ENCODE assay signal across 8 cellular contexts in the genomic region with DNA sequence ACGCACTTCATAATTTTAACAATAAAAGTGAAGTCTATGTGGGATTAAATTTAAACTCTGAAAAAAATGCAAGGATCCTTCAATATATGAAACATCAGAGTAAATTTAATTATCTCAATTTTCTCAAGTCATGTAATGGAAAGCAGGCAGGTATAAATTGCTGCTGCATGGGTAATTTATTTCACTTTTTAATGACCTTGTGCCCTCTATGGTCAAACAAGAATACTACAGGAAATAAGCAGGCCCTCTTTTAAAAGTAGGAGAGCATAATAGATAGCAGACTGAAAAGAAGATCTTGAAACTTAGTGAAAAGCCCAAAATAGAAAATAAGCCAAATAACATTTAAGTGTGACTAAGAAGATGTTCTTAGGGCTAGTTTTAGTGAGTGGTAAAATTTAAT. TPM values are rescaled to one million over a fixed set of nuclear protein-coding genes. Genes with fewer than 3 reads are reported as not detected.
DNase-seq lines count a peak whose midpoint lies in the region; ATAC-seq and TF ChIP-seq lines count a peak whose summit lies in the region.

No MANE protein-coding gene starts in this region.

- H3K27ac ChIP-seq in OCI-LY1 (ENCODE audit: low read depth, low read length, poor library complexity, severe bottlenecking), result no peak overlapping the region

- H3K9me2 ChIP-seq in OCI-LY1 (ENCODE audit: low read depth, low read length), result no peaks in the 10 kb centered on the region

- H3K36me3 Mint-ChIP-seq in activated naive CD4-positive, alpha-beta T cell treated with anti-CD3 and anti-CD28 coated beads for 36 hours (ENCODE audit: low read depth), result peaks cover 3% of the 10 kb centered on the region

- H3K4me1 ChIP-seq in OCI-LY1 (ENCODE audit: insufficient read depth, low read length, severe bottlenecking), result no peaks in the 10 kb centered on the region

- H2AFZ ChIP-seq in OCI-LY1 (ENCODE audit: low read length), result no peak overlapping the region

- H3K27ac Mint-ChIP-seq in activated naive CD4-positive, alpha-beta T cell treated with anti-CD3 and anti-CD28 coated beads for 36 hours, result no peak overlapping the region

- DNase-seq in AML-193 (lab: John Stamatoyannopoulos, UW), result peak; percentile 48 to 58
- DNase-seq in germinal center (ENCODE audit: low spot score), result peak; percentile 56
- no peak for DNase-seq in stimulated activated CD4-positive, alpha-beta T cell treated with anti-CD3 and anti-CD28 coated beads, Interleukin-1b, Interleukin-23, amount 100 ng/mL, for 48 hours
- no peak for DNase-seq in mesenteric fat pad (ENCODE audit: low spot score)
- no peak for DNase-seq in activated naive CD4-positive, alpha-beta T cell treated with anti-CD3 and anti-CD28 coated beads for 36 hours

- H3K9me3 Mint-ChIP-seq in activated naive CD4-positive, alpha-beta T cell treated with anti-CD3 and anti-CD28 coated beads for 36 hours, result no peaks in the 10 kb centered on the region

- no peaks in the 10 kb centered on the region for H3K36me3 ChIP-seq in OCI-LY1 (ENCODE audit: insufficient read depth, low read length)

- no peaks in the 10 kb centered on the region for H3K27me3 Mint-ChIP-seq in activated naive CD4-positive, alpha-beta T cell treated with anti-CD3 and anti-CD28 coated beads for 36 hours (ENCODE audit: low read depth)

- no peaks in the 10 kb centered on the region for H3K27me3 ChIP-seq in OCI-LY1 (ENCODE audit: insufficient read depth, low read length)

- intact Hi-C loops in activated naive CD4-positive, alpha-beta T cell treated with anti-CD3 and anti-CD28 coated beads for 36 hours (cut with micrococcal nuclease), result loop anchor here (1.0 to 5.0 kb wide), 3 partner anchors 48 to 581 kb away; partner anchors contain the start of genes OLFML3 and TRIM33

- no peaks in the 10 kb centered on the region for H3K79me2 ChIP-seq in OCI-LY1 (ENCODE audit: insufficient read depth, low read length)

- peak; percentile 72 for TF ChIP-seq CTCF in OCI-LY1 (IDR thresholded peaks at IDR 0.05; ENCODE audit: low read length)

- H3F3A ChIP-seq in OCI-LY1 (ENCODE audit: insufficient read depth, low read length), result no peaks in the 10 kb centered on the region

- H4K20me1 ChIP-seq in OCI-LY1 (ENCODE audit: insufficient read depth, low read length), result no peaks in the 10 kb centered on the region

- H3K4me1 Mint-ChIP-seq in activated naive CD4-positive, alpha-beta T cell treated with anti-CD3 and anti-CD28 coated beads for 36 hours (ENCODE audit: low read depth), result no peaks in the 10 kb centered on the region

- CTCF ChIA-PET in activated naive CD4-positive, alpha-beta T cell treated with anti-CD3 and anti-CD28 coated beads for 36 hours (lab: Charles Lee), result interaction anchor here (3.1 kb wide), 1 partner anchor 212 kb away, joined by 19 read pairs; no protein-coding TSS in a partner anchor

- H3K4me2 ChIP-seq in OCI-LY1 (ENCODE audit: low read length), result no peak overlapping the region

- no peak overlapping the region for H3K9ac ChIP-seq in OCI-LY1 (ENCODE audit: low read length)

- peak; percentile 61 for ATAC-seq in GM19372 (IDR thresholded peaks at IDR 0.05; ENCODE audit: low read depth, unreplicated experiment)
- ATAC-seq in GM19463 (IDR thresholded peaks at IDR 0.05; ENCODE audit: unreplicated experiment), result no peak

- H3K9me3 ChIP-seq in OCI-LY1 (ENCODE audit: low read length), result no peaks in the 10 kb centered on the region

- no peak overlapping the region for H3K4me3 Mint-ChIP-seq in activated naive CD4-positive, alpha-beta T cell treated with anti-CD3 and anti-CD28 coated beads for 36 hours

- H3K4me3 ChIP-seq in OCI-LY1 (ENCODE audit: low read depth, low read length, poor library complexity, severe bottlenecking), result no peak overlapping the region

RNA-seq across cellular contexts. Expression of gene BCAS2, which starts 22.9 kb away (rescaled TPM):
- total RNA-seq in mesenteric fat pad, result 32.8 TPM
- total RNA-seq in activated naive CD4-positive, alpha-beta T cell treated with anti-CD3 and anti-CD28 coated beads for 36 hours, result 10 to 100 TPM; 46.5 to 48.0 TPM

RNA-seq across cellular contexts. Expression of gene TRIM33, which starts 47.5 kb away (rescaled TPM):
- 26.2 TPM for total RNA-seq in mesenteric fat pad
- total RNA-seq in activated naive CD4-positive, alpha-beta T cell treated with anti-CD3 and anti-CD28 coated beads for 36 hours, result 10 to 100 TPM; 23.1 to 25.0 TPM

Comparison
In these comparisons a context has a peak if more than half of its experiments do, and no peak if none do; other contexts are left out.
1. DNase-seq: peak in AML-193 (2 of 2) and germinal center (single experiment); none in stimulated activated CD4-positive, alpha-beta T cell treated with anti-CD3 and anti-CD28 coated beads, Interleukin-1b, Interleukin-23, amount 100 ng/mL, for 48 hours (single experiment), mesenteric fat pad (single experiment) and activated naive CD4-positive, alpha-beta T cell treated with anti-CD3 and anti-CD28 coated beads for 36 hours (single experiment).